ENCODE assay signal across 18 cellular contexts in genomic region chr4:80751200-80751599, GRCh38.
"Had no signal": no experiment of that assay in that cellular context is flagged by ENCODE, and none has a peak within 500 bp of the region (broad histone marks: within the 10 kb centered on the region; RNA-seq: fewer than 3 reads in every experiment).

No MANE protein-coding gene starts in this region.

- H3K4me1 ChIP-seq: heart left ventricle, suprapubic skin, thyroid gland had no signal

- H3K27me3 ChIP-seq: dorsolateral prefrontal cortex, heart left ventricle, suprapubic skin, thyroid gland had no signal

- H3K9me3 ChIP-seq: heart left ventricle, suprapubic skin, thyroid gland had no signal

- FAIRE-seq: endometrium, frontal cortex, small intestine, urothelium cell line had no signal

- ATAC-seq: esophagus mucosa; heart left ventricle; left lobe of liver; natural killer cell; right cardiac atrium; stimulated activated naive CD8-positive, alpha-beta T cell treated with anti-CD3 and anti-CD28 coated beads, Interleukin-15, Interleukin-2, amounts not matched to agents 100 U/mL and 50 U/mL, for 24 hours had no signal

- H3K27ac ChIP-seq: coronary artery, dorsolateral prefrontal cortex, heart left ventricle, suprapubic skin, thyroid gland had no signal

- DNase-seq: dorsolateral prefrontal cortex; effector CD8-positive, alpha-beta T cell; heart left ventricle; hippocampal formation; islet precursor cell; natural killer cell; right cardiac atrium; small intestine; stimulated activated CD4-positive, alpha-beta T cell treated with anti-CD3 and anti-CD28 coated beads, Interleukin-2, amount 100 ng/mL, for 48 hours; stimulated activated naive CD8-positive, alpha-beta T cell treated with anti-CD3 and anti-CD28 coated beads, Interleukin-15, Interleukin-2, amounts not matched to agents 100 U/mL and 50 U/mL, for 24 hours; thyroid gland had no signal

- H3K4me3 ChIP-seq: coronary artery, dorsolateral prefrontal cortex, heart left ventricle, suprapubic skin, thyroid gland had no signal

- H3K36me3 ChIP-seq: heart left ventricle, suprapubic skin, thyroid gland had no signal
